17 cellular contexts compared by ENCODE assay signal in genomic region chr11:73866095-73866579, GRCh38. TPM values are rescaled to one million over a fixed set of nuclear protein-coding genes. Genes with fewer than 3 reads are reported as not detected.
DNase-seq lines count a peak whose midpoint lies in the region; ATAC-seq and TF ChIP-seq lines count a peak whose summit lies in the region.
"Had no signal": no experiment of that assay in that cellular context is flagged by ENCODE, and none has a peak within 500 bp of the region (broad histone marks: within the 10 kb centered on the region; RNA-seq: fewer than 3 reads in every experiment).

No MANE protein-coding gene starts in this region.

- no peaks in the 10 kb centered on the region for H3K27me3 ChIP-seq in HCT116 (ENCODE audit: insufficient read depth, low read length)
- H3K27me3 ChIP-seq in WERI-Rb-1 (ENCODE audit: insufficient read depth, low read depth, severe bottlenecking) = no peaks in the 10 kb centered on the region
- H3K27me3 ChIP-seq in skeletal muscle satellite cell (ENCODE audit: control insufficient read depth, insufficient read depth, low read length) = no peaks in the 10 kb centered on the region
- H3K27me3 ChIP-seq: body of pancreas, testis had no signal

- H3K4me3 ChIP-seq in HCT116 (replicated peaks in 1 of 2; ENCODE audit: low read depth in 1 of 2, low read length in 2 of 2) (no peak overlapping the region), WERI-Rb-1 (ENCODE audit: low read depth, low read length) (no peak overlapping the region), foreskin fibroblast (ENCODE audit: low read depth in 1 of 2, low read length in 2 of 2) (no peak overlapping the region), skeletal muscle satellite cell (ENCODE audit: low read length) (no peak overlapping the region)
- H3K4me3 ChIP-seq: body of pancreas, testis had no signal

- H3K9ac ChIP-seq in HCT116 (ENCODE audit: low read length) = no peak overlapping the region
- H3K9ac ChIP-seq in skeletal muscle satellite cell (ENCODE audit: low read depth, low read length) = no peak overlapping the region
- H3K9ac ChIP-seq: parathyroid adenoma had no signal

- H3K27ac ChIP-seq in HCT116 (ENCODE audit: low read depth, low read length) (no peak overlapping the region), WERI-Rb-1 (peak overlapping the region; percentile 2; the same call in 1 of the 2 replicates)
- H3K27ac ChIP-seq: body of pancreas, HL-60, parathyroid adenoma, testis had no signal

- RAD21 ChIA-PET in HCT116 (lab: Charles Lee; ENCODE audit: low non-redundant PET in 1 of 2, low total read pairs in 2 of 2, uncharacterized antibody in 2 of 2, unreplicated experiment in 2 of 2) = no interaction called here

- H3K36me3 ChIP-seq in HCT116 (ENCODE audit: control insufficient read depth in 1 of 2, insufficient read depth in 2 of 2, low read length in 2 of 2) (peaks cover 3 to 4% of the 10 kb centered on the region in 2 experiments; a peak in 3 of 4 replicates), WERI-Rb-1 (peaks cover 15% of the 10 kb centered on the region), skeletal muscle satellite cell (ENCODE audit: insufficient read depth, low read length) (peaks cover 3% of the 10 kb centered on the region)

- DNase-seq in HCT116 (ENCODE audit: low read depth, low spot score) = no peak
- DNase-seq in WERI-Rb-1 = no peak
- DNase-seq in foreskin fibroblast = peak; percentile 67 to 87
- DNase-seq in AML-193 (lab: John Stamatoyannopoulos, UW) = no peak
- DNase-seq in T-cell = no peak
- DNase-seq: activated B cell treated with CpG ODN at 0.5 μM for 24 hours, activated T-cell treated with anti-CD3 and anti-CD28 coated beads for 4 hours, DMS79, NCI-H524, SHP77 treated with DMSO at 0.1 percent for 48 hours, testis had no signal

- H3K79me2 ChIP-seq in HCT116 (ENCODE audit: insufficient read depth, low read length) = no peaks in the 10 kb centered on the region
- H3K79me2 ChIP-seq: parathyroid adenoma had no signal

- peaks cover 0 to 10% of the 10 kb centered on the region in 2 experiments; a peak in 2 of 4 replicates for H3K4me1 ChIP-seq in HCT116 (ENCODE audit: control insufficient read depth in 1 of 2, insufficient read depth in 2 of 2, low read length in 2 of 2)
- H3K4me1 ChIP-seq in skeletal muscle satellite cell (ENCODE audit: control insufficient read depth, insufficient read depth, low read length) = peaks cover 17% of the 10 kb centered on the region

- H3K27me3 Mint-ChIP-seq in T-cell = no peaks in the 10 kb centered on the region
- H3K27me3 Mint-ChIP-seq: activated B cell treated with CpG ODN at 0.5 μM for 24 hours had no signal

- H3K27ac Mint-ChIP-seq in T-cell = no peak overlapping the region
- H3K27ac Mint-ChIP-seq: activated B cell treated with CpG ODN at 0.5 μM for 24 hours had no signal

- no peaks in the 10 kb centered on the region for H3K4me1 Mint-ChIP-seq in T-cell
- H3K4me1 Mint-ChIP-seq: activated B cell treated with CpG ODN at 0.5 μM for 24 hours had no signal

- no peak overlapping the region for H2AFZ ChIP-seq in HCT116 (ENCODE audit: low read depth, low read length, poor library complexity, severe bottlenecking)
- H2AFZ ChIP-seq: parathyroid adenoma had no signal

- H4K20me1 ChIP-seq in HCT116 (ENCODE audit: insufficient read depth) = no peaks in the 10 kb centered on the region

- H3K9me2 ChIP-seq in HCT116 (ENCODE audit: insufficient read depth) = no peaks in the 10 kb centered on the region

- TF ChIP-seq POLR2A in HCT116 (IDR thresholded peaks at IDR 0.05; ENCODE audit: borderline replicate concordance, extremely low read depth, insufficient read depth, insufficient read length) = no peak

- no peak overlapping the region for H3K4me3 Mint-ChIP-seq in T-cell
- H3K4me3 Mint-ChIP-seq: activated B cell treated with CpG ODN at 0.5 μM for 24 hours had no signal

- ATAC-seq in HCT116 (peak; percentile 28; the same call in 1 of the 2 replicates), GM19035 (IDR thresholded peaks at IDR 0.05; ENCODE audit: unreplicated experiment) (no peak), T-cell (replicated peaks in 1 of 4) (no peak), GM21515 (IDR thresholded peaks at IDR 0.05; ENCODE audit: unreplicated experiment) (no peak)
- ATAC-seq: body of pancreas had no signal

- BruUV-seq in HCT116 (replicated peaks; lab: Mats Ljungman, UMichigan) = no TSS peak

- TF ChIP-seq RAD21 in HCT116 (IDR thresholded peaks at IDR 0.05; ENCODE audit: low read depth) = no peak

- intact Hi-C loops in HCT116 (cut with micrococcal nuclease) = no loop called here

- CTCF ChIA-PET in HCT116 (lab: Charles Lee) (no interaction called here), T-cell (lab: Charles Lee) (interaction anchor here in 1 of 2 donors (0.6 to 0.7 kb wide), 2 partner anchors 492 to 592 kb away, joined by 3 to 4 read pairs; no protein-coding TSS in a partner anchor)

- no peaks in the 10 kb centered on the region for H3K9me3 Mint-ChIP-seq in T-cell
- H3K9me3 Mint-ChIP-seq: activated B cell treated with CpG ODN at 0.5 μM for 24 hours had no signal

- no peak for TF ChIP-seq CTCF in HCT116 (IDR thresholded peaks at IDR 0.05 in 2 of 3, conservative IDR thresholded peaks at IDR 0.05 in 1 of 3; ENCODE audit: borderline replicate concordance in 1 of 3, insufficient read depth in 1 of 3, low read depth in 2 of 3, low read length in 2 of 3)
- TF ChIP-seq CTCF in WERI-Rb-1 (IDR thresholded peaks at IDR 0.05; ENCODE audit: low read depth, low read length) = no peak
- no peak for TF ChIP-seq CTCF in foreskin fibroblast (IDR thresholded peaks at IDR 0.05; ENCODE audit: low read depth, low read length)

- H3K4me2 ChIP-seq in HCT116 (ENCODE audit: low read length) (peak overlapping the region; percentile 18; the same call in 1 of the 2 replicates), skeletal muscle satellite cell (ENCODE audit: low read length) (peak overlapping the region; percentile 11)

- POLR2A ChIA-PET in HCT116 (lab: Charles Lee) = interaction anchor here (1.2 kb wide), 1 partner anchor 12 kb away, joined by 3 read pairs; no protein-coding TSS in a partner anchor
- POLR2A ChIA-PET in T-cell (lab: Charles Lee) = interaction anchor here in 1 of 2 donors (0.6 kb wide), 2 partner anchors 13 to 72 kb away, joined by 3 to 5 read pairs; no protein-coding TSS in a partner anchor

- no peaks in the 10 kb centered on the region for H3K9me3 ChIP-seq in HCT116 (ENCODE audit: control insufficient read depth in 1 of 2, insufficient read depth in 1 of 2, low read depth in 1 of 2, low read length in 2 of 2)
- no peaks in the 10 kb centered on the region for H3K9me3 ChIP-seq in WERI-Rb-1 (ENCODE audit: severe bottlenecking)
- H3K9me3 ChIP-seq in skeletal muscle satellite cell (replicated peaks; ENCODE audit: low read length) = no peaks in the 10 kb centered on the region
- H3K9me3 ChIP-seq: body of pancreas, testis had no signal

- peaks cover 22% of the 10 kb centered on the region for H3K36me3 Mint-ChIP-seq in T-cell

TF ChIP-seq in HCT116, 20 proteins besides CTCF, POLR2A, EP300 and RAD21:
- no peak for TF ChIP-seq ATF3 (IDR thresholded peaks at IDR 0.05)
- 0 out of 2 replicates have a peak, but pooled peaks have one; percentile 15 for TF ChIP-seq MAX (IDR thresholded peaks at IDR 0.05)
- no peak for TF ChIP-seq TCF7L2 (IDR thresholded peaks at IDR 0.05; ENCODE audit: borderline replicate concordance, extremely low read depth, insufficient read depth, insufficient read length)
- no peak for TF ChIP-seq SIN3A (IDR thresholded peaks at IDR 0.05; ENCODE audit: low read depth)

RNA-seq across cellular contexts. Expression of gene COA4, which starts 10.5 kb away (rescaled TPM):
- total RNA-seq in HCT116 (2021; ENCODE audit: unreplicated experiment) (97.0 TPM), T-cell (10 to 100 TPM; 31.5 to 66.9 (median 60.7) TPM)
- 107 and 111 TPM in 2 replicates for polyA plus RNA-seq in HCT116 (2012)
- 124 and 156 TPM in 2 replicates for total RNA-seq in skeletal muscle satellite cell (2012; rRNA removed)

RNA-seq across cellular contexts. Expression of gene PAAF1, which starts 10.7 kb away (rescaled TPM):
- total RNA-seq in HCT116 (2021; ENCODE audit: unreplicated experiment) = 15.5 TPM
- 13.2 and 15.7 TPM in 2 replicates for polyA plus RNA-seq in HCT116 (2012)
- total RNA-seq in skeletal muscle satellite cell (2012; rRNA removed) = 7.6 and 8.1 TPM in 2 replicates
- 10 to 100 TPM; 11.4 to 16.8 (median 14.9) TPM for total RNA-seq in T-cell

Comparison
In these comparisons a context has a peak if more than half of its experiments do, and no peak if none do; other contexts are left out.
1. DNase-seq: peak in foreskin fibroblast (2 of 2); none in HCT116 (single experiment), WERI-Rb-1 (single experiment), AML-193 (0 of 2) and T-cell (0 of 34).